In the genomic region with DNA sequence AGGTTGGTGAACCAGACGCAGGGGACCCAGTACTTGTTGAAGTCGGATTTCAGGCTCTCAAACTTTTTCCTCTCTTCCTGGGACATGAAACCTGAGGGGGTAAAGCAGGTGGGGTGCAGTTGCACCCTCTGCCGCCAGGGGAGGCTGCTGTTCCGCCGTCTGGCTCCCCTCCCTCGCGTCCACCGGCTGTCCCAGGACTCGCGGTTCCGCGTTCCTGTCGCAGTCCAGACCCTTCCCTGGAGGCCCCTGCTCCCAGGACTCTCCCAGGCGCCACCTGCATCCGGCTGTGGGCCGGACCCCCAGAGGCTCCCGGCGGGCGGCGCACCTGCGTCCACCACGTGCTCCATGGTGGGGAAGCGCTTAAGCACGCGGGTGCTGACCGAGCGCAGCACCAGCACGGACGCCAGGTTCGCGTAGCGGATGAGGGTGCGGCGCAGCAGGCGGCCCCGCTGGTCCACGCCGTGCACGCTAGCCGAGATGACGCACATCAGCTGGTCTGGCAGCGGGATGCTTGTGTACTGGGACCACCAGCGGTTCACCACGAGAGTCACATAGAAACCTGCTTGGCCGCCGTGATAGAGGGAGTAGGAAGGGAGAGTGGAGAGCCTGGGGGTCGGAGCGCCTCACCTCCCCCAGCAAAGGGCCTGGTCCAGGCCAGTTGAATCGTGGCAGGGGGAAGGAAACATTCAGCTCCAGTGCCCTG, we compare ENCODE assay signal across 1 cellular context.
TF ChIP-seq lines count a peak whose summit lies in the region.

No MANE protein-coding gene starts in this region.

TF ChIP-seq in SK-N-SH treated with all-trans-retinoic acid at 6 μM for 48 hours, 23 proteins besides CTCF, POLR2A, EP300 and RAD21 (continued from another document):
- no peak for TF ChIP-seq TCF4 (CRISPR knock-in tag; IDR thresholded peaks at IDR 0.05; ENCODE audit: borderline replicate concordance)
- TF ChIP-seq PPARA (CRISPR knock-in tag; IDR thresholded peaks at IDR 0.05; ENCODE audit: borderline replicate concordance) = no peak
- no peak for TF ChIP-seq SNAI2 (CRISPR knock-in tag; IDR thresholded peaks at IDR 0.05)
- no peak for TF ChIP-seq ZFP3 (CRISPR knock-in tag; IDR thresholded peaks at IDR 0.05)
- TF ChIP-seq, protein P1, sequence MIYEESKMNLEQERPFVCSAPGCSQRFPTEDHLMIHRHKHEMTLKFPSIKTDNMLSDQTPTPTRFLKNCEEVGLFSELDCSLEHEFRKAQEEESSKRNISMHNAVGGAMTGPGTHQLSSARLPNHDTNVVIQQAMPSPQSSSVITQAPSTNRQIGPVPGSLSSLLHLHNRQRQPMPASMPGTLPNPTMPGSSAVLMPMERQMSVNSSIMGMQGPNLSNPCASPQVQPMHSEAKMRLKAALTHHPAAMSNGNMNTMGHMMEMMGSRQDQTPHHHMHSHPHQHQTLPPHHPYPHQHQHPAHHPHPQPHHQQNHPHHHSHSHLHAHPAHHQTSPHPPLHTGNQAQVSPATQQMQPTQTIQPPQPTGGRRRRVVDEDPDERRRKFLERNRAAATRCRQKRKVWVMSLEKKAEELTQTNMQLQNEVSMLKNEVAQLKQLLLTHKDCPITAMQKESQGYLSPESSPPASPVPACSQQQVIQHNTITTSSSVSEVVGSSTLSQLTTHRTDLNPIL (CRISPR knock-in tag; IDR thresholded peaks at IDR 0.05; ENCODE audit: low read depth) = no peak
- no peak for TF ChIP-seq GLIS3 (CRISPR knock-in tag; IDR thresholded peaks at IDR 0.05)
- TF ChIP-seq ESRRG (CRISPR knock-in tag; IDR thresholded peaks at IDR 0.05) = no peak
